In the genomic region with DNA sequence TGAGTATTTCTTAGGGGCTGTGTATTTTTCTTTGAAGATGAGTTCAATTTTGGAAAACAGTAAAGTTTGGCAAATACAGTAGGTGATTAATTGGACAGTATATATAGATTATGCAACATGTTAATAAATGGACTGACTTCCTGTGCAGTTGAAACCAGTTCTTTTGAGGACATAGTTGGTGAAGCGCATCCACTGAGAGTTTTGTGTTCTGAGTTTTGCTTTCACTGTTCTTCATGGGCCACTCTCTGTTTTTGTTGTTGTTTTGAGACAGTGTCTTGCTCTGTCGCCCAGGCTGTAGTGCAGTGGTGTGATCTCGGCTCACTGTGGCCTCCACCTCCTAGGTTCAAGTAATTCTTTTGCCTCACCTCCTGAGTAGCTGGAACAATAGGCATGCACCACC, we compare ENCODE assay signal across 15 cellular contexts.
A peak's percentile ranks its signal among the peaks of the same experiment; 100 is the strongest.
DNase-seq lines count a peak whose midpoint lies in the region; ATAC-seq lines count a peak whose summit lies in the region.
"Had no signal": no experiment of that assay in that cellular context is flagged by ENCODE, and none has a peak within 500 bp of the region (broad histone marks: within the 10 kb centered on the region; RNA-seq: fewer than 3 reads in every experiment).

No MANE protein-coding gene starts in this region.

- H3K36me3 Mint-ChIP-seq in naive thymus-derived CD8-positive, alpha-beta T cell: peaks cover 0 to 4% (median 0%) of the 10 kb centered on the region in 3 donors

- H3K27me3 ChIP-seq in H7 (ENCODE audit: control insufficient read depth, insufficient read depth, low read length): no peaks in the 10 kb centered on the region
- H3K27me3 ChIP-seq: spleen had no signal

- no peak overlapping the region for H3K4me3 ChIP-seq in H7 (ENCODE audit: insufficient read depth, low read depth, low read length)
- H3K4me3 ChIP-seq: coronary artery, heart right ventricle, spleen had no signal

- no peak overlapping the region for H3K27ac Mint-ChIP-seq in naive thymus-derived CD8-positive, alpha-beta T cell
- H3K27ac Mint-ChIP-seq: activated CD8-positive, alpha-beta T cell treated with anti-CD3 and anti-CD28 coated beads, Interleukin-2, amount 10 ng/mL, durations not matched to agents 7 days and 5 days; CD8-positive, alpha-beta memory T cell had no signal

- H3K9me3 Mint-ChIP-seq in naive thymus-derived CD8-positive, alpha-beta T cell: peaks cover 0 to 5% (median 0%) of the 10 kb centered on the region in 9 donors

- POLR2A ChIA-PET in naive thymus-derived CD8-positive, alpha-beta T cell (lab: Charles Lee): no interaction called here

- DNase-seq in H7 (no peak), RKO (ENCODE audit: low spot score) (no peak)
- no peak for DNase-seq in naive thymus-derived CD8-positive, alpha-beta T cell
- no peak for DNase-seq in activated CD4-positive, alpha-beta T cell treated with anti-CD3 and anti-CD28 coated beads, Interleukin-2, amount 50 U/mL, for 4 hours
- DNase-seq: activated CD8-positive, alpha-beta T cell treated with anti-CD3 and anti-CD28 coated beads, Interleukin-2, amount 10 ng/mL, durations not matched to agents 7 days and 5 days; activated gamma-delta T cell; CD8-positive, alpha-beta memory T cell; heart right ventricle; SK-N-SH; spleen had no signal

- ATAC-seq in GM18508 (IDR thresholded peaks at IDR 0.05; ENCODE audit: insufficient read depth, unreplicated experiment) (peak; percentile 72), GM19438 (IDR thresholded peaks at IDR 0.05; ENCODE audit: low read depth, unreplicated experiment) (peak; percentile 98), HG02678 (IDR thresholded peaks at IDR 0.05; ENCODE audit: unreplicated experiment) (peak; percentile 50), HG03342 (IDR thresholded peaks at IDR 0.05; ENCODE audit: unreplicated experiment) (peak; percentile 98)
- ATAC-seq in naive thymus-derived CD8-positive, alpha-beta T cell: no peak
- ATAC-seq: activated CD8-positive, alpha-beta T cell treated with anti-CD3 and anti-CD28 coated beads, Interleukin-2, amount 10 ng/mL, durations not matched to agents 7 days and 5 days; heart right ventricle had no signal

- H3K4me1 Mint-ChIP-seq in naive thymus-derived CD8-positive, alpha-beta T cell: no peaks in the 10 kb centered on the region
- H3K4me1 Mint-ChIP-seq: CD8-positive, alpha-beta memory T cell had no signal

- H3K36me3 ChIP-seq in H7 (replicated peaks; ENCODE audit: control insufficient read depth, insufficient read depth, low read length): no peaks in the 10 kb centered on the region
- H3K36me3 ChIP-seq: heart right ventricle, spleen had no signal

- no peak overlapping the region for H3K4me3 Mint-ChIP-seq in naive thymus-derived CD8-positive, alpha-beta T cell
- H3K4me3 Mint-ChIP-seq: activated CD8-positive, alpha-beta T cell treated with anti-CD3 and anti-CD28 coated beads, Interleukin-2, amount 10 ng/mL, durations not matched to agents 7 days and 5 days; CD8-positive, alpha-beta memory T cell had no signal

- peaks cover 7 to 32% (median 20%) of the 10 kb centered on the region in 5 donors for H3K27me3 Mint-ChIP-seq in naive thymus-derived CD8-positive, alpha-beta T cell

Comparison
In these comparisons a context has a peak if more than half of its experiments do, and no peak if none do; other contexts are left out.
1. ATAC-seq: peak in GM18508 (single experiment), GM19438 (single experiment), HG02678 (single experiment) and HG03342 (single experiment); none in naive thymus-derived CD8-positive, alpha-beta T cell (0 of 2).